Comparison of ENCODE assay signal across 9 cellular contexts in genomic region chr2:54503192-54503591, GRCh38. TPM values are rescaled to one million over a fixed set of nuclear protein-coding genes. Genes with fewer than 3 reads are reported as not detected.
A peak's percentile ranks its signal among the peaks of the same experiment; 100 is the strongest.
DNase-seq lines count a peak whose midpoint lies in the region; ATAC-seq and TF ChIP-seq lines count a peak whose summit lies in the region.
"Had no signal": no experiment of that assay in that cellular context is flagged by ENCODE, and none has a peak within 500 bp of the region (broad histone marks: within the 10 kb centered on the region; RNA-seq: fewer than 3 reads in every experiment).

No MANE protein-coding gene starts in this region.

- in situ Hi-C loops in astrocyte of the cerebellum (cut with HindIII; ENCODE audit: low sequenced_read_pairs): no loop called here

- no peak overlapping the region for H3K4me3 ChIP-seq in astrocyte of the cerebellum (ENCODE audit: low read depth, low read length)
- H3K4me3 ChIP-seq: thoracic aorta had no signal

- peak; percentile 49 for TF ChIP-seq CTCF in C4-2B (conservative IDR thresholded peaks at IDR 0.05)
- peak; percentile 62 for TF ChIP-seq CTCF in astrocyte of the cerebellum (IDR thresholded peaks at IDR 0.05; ENCODE audit: low read depth, low read length, missing control alignments)

- DNase-seq in NCI-H69 (lab: John Stamatoyannopoulos, UW): peak; percentile 39
- DNase-seq in astrocyte of the cerebellum (ENCODE audit: low read depth): no peak
- peak; percentile 75 to 91 for DNase-seq in lung microvascular endothelial cell (ENCODE audit: low read depth in 2 of 2)

- H3K27ac ChIP-seq in C4-2B: no peak overlapping the region
- H3K27ac ChIP-seq: thoracic aorta had no signal

- ATAC-seq in GM18519 (IDR thresholded peaks at IDR 0.05; ENCODE audit: low FRiP score, unreplicated experiment) (peak; percentile 59), HG02763 (IDR thresholded peaks at IDR 0.05; ENCODE audit: unreplicated experiment) (no peak), HG03521 (IDR thresholded peaks at IDR 0.05; ENCODE audit: unreplicated experiment) (no peak), HG02623 (IDR thresholded peaks at IDR 0.05; ENCODE audit: unreplicated experiment) (no peak)

RNA-seq across cellular contexts. Expression of gene SPTBN1, which starts 47.1 kb away (rescaled TPM):
- 396 and 652 TPM in 2 replicates for total RNA-seq in lung microvascular endothelial cell
